Comparison of ENCODE assay signal across 21 cellular contexts in the genomic region with DNA sequence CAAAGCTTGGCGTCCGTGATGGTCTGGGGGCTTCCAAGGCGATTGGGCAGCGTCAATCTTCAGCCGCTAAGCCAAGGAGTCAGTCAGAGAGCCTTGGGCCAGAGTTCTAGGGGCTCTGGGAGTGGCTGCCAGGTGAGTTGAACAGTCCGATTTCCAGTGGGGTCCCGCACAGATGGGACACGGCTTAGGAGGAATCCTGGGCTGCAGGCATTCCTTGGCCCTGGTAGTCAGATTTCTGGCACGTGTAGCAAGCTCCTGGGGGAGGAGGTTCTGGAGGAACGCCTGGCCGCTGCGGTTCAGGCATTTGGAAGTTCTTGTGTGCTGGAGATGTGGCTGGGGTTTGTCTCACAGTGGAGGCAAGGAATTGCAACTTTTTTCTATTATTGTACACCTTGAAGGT. TPM values are rescaled to one million over a fixed set of nuclear protein-coding genes. Genes with fewer than 3 reads are reported as not detected.
"Had no signal": no experiment of that assay in that cellular context is flagged by ENCODE, and none has a peak within 500 bp of the region (broad histone marks: within the 10 kb centered on the region; RNA-seq: fewer than 3 reads in every experiment).

No MANE protein-coding gene starts in this region.

RNA-seq across cellular contexts. Expression of a gene that starts 38.9 kb away (rescaled TPM):
- total RNA-seq: kidney; left colon; left lung; lower leg skin; lung microvascular endothelial cell; mesenteric fat pad; mucosa of descending colon; myocyte; naive thymus-derived CD8-positive, alpha-beta T cell; neural crest cell; osteoblast; pancreas; right lobe of liver; skeletal muscle tissue; smooth muscle cell; temporal lobe; tibial nerve; ureter; uterus had no signal
- polyA plus RNA-seq: immature natural killer cell; naive thymus-derived CD8-positive, alpha-beta T cell; pancreas; smooth muscle cell; thymus had no signal
